Comparison of ENCODE assay signal across 17 cellular contexts in the genomic region with DNA sequence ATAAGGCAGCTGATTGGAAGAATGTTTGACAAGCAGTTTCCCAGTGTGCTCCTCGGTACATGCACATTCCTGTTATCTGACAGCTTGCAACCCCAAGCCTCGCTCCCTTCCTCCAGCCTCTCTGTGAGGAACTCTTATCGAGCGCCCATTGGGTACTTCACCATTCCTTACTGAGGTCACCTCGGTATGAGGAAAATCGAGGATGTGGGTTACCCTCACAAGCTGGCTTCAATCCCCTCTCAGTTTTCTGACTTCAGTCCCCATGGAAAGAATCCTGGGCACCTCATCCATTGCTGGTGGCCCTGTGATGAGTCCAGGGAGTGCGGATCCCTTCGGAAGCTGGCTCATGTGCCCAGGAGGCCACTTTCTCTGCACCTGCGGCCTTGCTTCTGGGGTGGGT. TPM values are rescaled to one million over a fixed set of nuclear protein-coding genes. Genes with fewer than 3 reads are reported as not detected.
DNase-seq lines count a peak whose midpoint lies in the region; TF ChIP-seq lines count a peak whose summit lies in the region.
"Had no signal": no experiment of that assay in that cellular context is flagged by ENCODE, and none has a peak within 500 bp of the region (broad histone marks: within the 10 kb centered on the region; RNA-seq: fewer than 3 reads in every experiment).

No MANE protein-coding gene starts in this region.

- no peak for TF ChIP-seq CTCF in choroid plexus epithelial cell (conservative IDR thresholded peaks at IDR 0.05; ENCODE audit: low read depth, low read length)
- TF ChIP-seq CTCF in vagina (IDR thresholded peaks at IDR 0.05), result no peak
- TF ChIP-seq CTCF in stomach (IDR thresholded peaks at IDR 0.05), result no peak

- no peaks in the 10 kb centered on the region for H3K36me3 ChIP-seq in vagina
- no peaks in the 10 kb centered on the region for H3K36me3 ChIP-seq in stomach

- H3K27ac ChIP-seq in vagina, result no peak overlapping the region
- no peak overlapping the region for H3K27ac ChIP-seq in stomach
- H3K27ac ChIP-seq: PC-9 had no signal

- H3K4me1 Mint-ChIP-seq in activated naive CD4-positive, alpha-beta T cell treated with anti-CD3 and anti-CD28 coated beads, Interleukin-2, amount 10 ng/mL, durations not matched to agents 7 days and 5 days, result peaks cover 2% of the 10 kb centered on the region

- H3K4me3 ChIP-seq in choroid plexus epithelial cell (ENCODE audit: low read depth, low read length) (no peak overlapping the region), vagina (no peak overlapping the region), stomach (no peak overlapping the region)
- H3K4me3 ChIP-seq: PC-9 had no signal

- intact Hi-C loops in vagina (cut with DNase I) (no loop called here), stomach (cut with DNase I; ENCODE audit: low total_unique reads) (no loop called here)

- no peaks in the 10 kb centered on the region for H3K4me1 ChIP-seq in vagina
- H3K4me1 ChIP-seq in stomach, result no peaks in the 10 kb centered on the region

- no peak overlapping the region for H3K4me3 Mint-ChIP-seq in activated naive CD4-positive, alpha-beta T cell treated with anti-CD3 and anti-CD28 coated beads, Interleukin-2, amount 10 ng/mL, durations not matched to agents 7 days and 5 days

- 79 to 94% (median 84%) methylated on average over 9 of the region's 9 CpGs for WGBS in stomach, 5 donors

- H3K27ac Mint-ChIP-seq in activated naive CD4-positive, alpha-beta T cell treated with anti-CD3 and anti-CD28 coated beads, Interleukin-2, amount 10 ng/mL, durations not matched to agents 7 days and 5 days, result no peak overlapping the region

- H3K9me3 ChIP-seq in vagina (no peaks in the 10 kb centered on the region), stomach (peaks cover 0 to 5% (median 0%) of the 10 kb centered on the region in 4 donors)

- TF ChIP-seq POLR2A in vagina (IDR thresholded peaks at IDR 0.05) (no peak), stomach (IDR thresholded peaks at IDR 0.05) (no peak)

- CTCF ChIA-PET in activated naive CD4-positive, alpha-beta T cell treated with anti-CD3 and anti-CD28 coated beads, Interleukin-2, amount 10 ng/mL, durations not matched to agents 7 days and 5 days (lab: Charles Lee), result no interaction called here

- peak; percentile 13 for DNase-seq in activated CD8-positive, alpha-beta memory T cell treated with anti-CD3 and anti-CD28 coated beads for 24 hours
- no peak for DNase-seq in activated CD8-positive, alpha-beta memory T cell treated with anti-CD3 and anti-CD28 coated beads, Interleukin-2, amount 50 U/mL, for 4 hours
- DNase-seq in choroid plexus epithelial cell (ENCODE audit: low read depth) (peak; percentile 8), mesenteric fat pad (ENCODE audit: low spot score) (peak; percentile 28), vagina (ENCODE audit: extremely low spot score in 2 of 2) (peak; percentile 58 to 62), islet precursor cell (no peak), stomach (no peak)
- DNase-seq in activated naive CD4-positive, alpha-beta T cell treated with anti-CD3 and anti-CD28 coated beads, Interleukin-2, amount 10 ng/mL, durations not matched to agents 7 days and 5 days, result no peak
- DNase-seq: Calu3, DMS79, GOT3, KG1, NCI-H1092, NCI-H748 treated with DMSO at 0.1 percent for 48 hours, PC-9 had no signal

- no peaks in the 10 kb centered on the region for H3K36me3 Mint-ChIP-seq in activated naive CD4-positive, alpha-beta T cell treated with anti-CD3 and anti-CD28 coated beads, Interleukin-2, amount 10 ng/mL, durations not matched to agents 7 days and 5 days

- no peak for TF ChIP-seq EP300 in stomach (IDR thresholded peaks at IDR 0.05)

- H3K27me3 ChIP-seq in vagina (no peaks in the 10 kb centered on the region), stomach (no peaks in the 10 kb centered on the region)

- H3K9me3 Mint-ChIP-seq in activated naive CD4-positive, alpha-beta T cell treated with anti-CD3 and anti-CD28 coated beads, Interleukin-2, amount 10 ng/mL, durations not matched to agents 7 days and 5 days, result peaks cover 3% of the 10 kb centered on the region

- no peaks in the 10 kb centered on the region for H3K27me3 Mint-ChIP-seq in activated naive CD4-positive, alpha-beta T cell treated with anti-CD3 and anti-CD28 coated beads, Interleukin-2, amount 10 ng/mL, durations not matched to agents 7 days and 5 days

RNA-seq across cellular contexts. Expression of a gene that starts 17.3 kb away (rescaled TPM):
- total RNA-seq in mesenteric fat pad (0.67 TPM), vagina (2.9 TPM), stomach (not detected)
- 1 to 10 TPM in 1 of 3 donors, under 1 TPM in 1, not detected in 1; 0.87 to 2.2 TPM for polyA plus RNA-seq in stomach
- total RNA-seq: A172, Calu3, MCF 10A, PC-9 had no signal

Comparison
In these comparisons a context has a peak if more than half of its experiments do, and no peak if none do; other contexts are left out.
1. DNase-seq: peak in activated CD8-positive, alpha-beta memory T cell treated with anti-CD3 and anti-CD28 coated beads for 24 hours (single experiment), choroid plexus epithelial cell (single experiment), mesenteric fat pad (single experiment) and vagina (2 of 2); none in activated CD8-positive, alpha-beta memory T cell treated with anti-CD3 and anti-CD28 coated beads, Interleukin-2, amount 50 U/mL, for 4 hours (single experiment), islet precursor cell (single experiment), activated naive CD4-positive, alpha-beta T cell treated with anti-CD3 and anti-CD28 coated beads, Interleukin-2, amount 10 ng/mL, durations not matched to agents 7 days and 5 days (single experiment) and stomach (single experiment).